Comparison of ENCODE assay signal across 8 cellular contexts in the genomic region with DNA sequence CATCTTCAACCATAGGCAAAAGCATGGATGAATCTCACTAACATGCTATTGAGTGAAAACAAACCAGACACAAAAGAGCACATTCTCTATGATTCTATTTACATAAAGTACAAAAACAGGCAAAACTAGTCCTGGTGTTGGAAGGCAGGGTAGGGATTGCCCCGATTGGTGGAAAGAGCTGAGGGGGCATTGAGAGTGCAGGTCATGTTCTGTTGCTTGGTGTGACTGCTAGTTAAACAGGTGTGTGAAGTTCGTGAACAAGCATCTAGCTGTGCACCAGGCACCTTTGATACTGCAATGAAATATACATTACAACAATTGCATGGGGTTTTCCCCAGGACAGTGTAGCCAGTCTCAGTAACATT. TPM values are rescaled to one million over a fixed set of nuclear protein-coding genes. Genes with fewer than 3 reads are reported as not detected.
DNase-seq lines count a peak whose midpoint lies in the region; ATAC-seq, FAIRE-seq and TF ChIP-seq lines count a peak whose summit lies in the region.

No MANE protein-coding gene starts in this region.

- TF ChIP-seq CTCF in HCT116 (IDR thresholded peaks at IDR 0.05 in 2 of 3, conservative IDR thresholded peaks at IDR 0.05 in 1 of 3; ENCODE audit: borderline replicate concordance in 1 of 3, insufficient read depth in 1 of 3, low read depth in 2 of 3, low read length in 2 of 3): no peak
- no peak for TF ChIP-seq CTCF in K562 (IDR thresholded peaks at IDR 0.05 in 2 of 3, conservative IDR thresholded peaks at IDR 0.05 in 1 of 3; ENCODE audit: insufficient read depth in 2 of 3, low read depth in 1 of 3, low read length in 3 of 3)

- TF ChIP-seq RAD21 in HCT116 (IDR thresholded peaks at IDR 0.05; ENCODE audit: low read depth): no peak
- TF ChIP-seq RAD21 in K562 (CRISPR knock-in tag; conservative IDR thresholded peaks at IDR 0.05 in 1 of 2, IDR thresholded peaks at IDR 0.05 in 1 of 2): no peak

- H3K4me3 ChIP-seq in HCT116 (replicated peaks in 1 of 2; ENCODE audit: low read depth in 1 of 2, low read length in 2 of 2): peak overlapping the region in 1 of 2 experiments; percentile 26; a peak in 1 of 4 replicates
- peak overlapping the region; percentile 55 for H3K4me3 ChIP-seq in K562
- peak overlapping the region; percentile 77 for H3K4me3 ChIP-seq in skeletal muscle satellite cell (ENCODE audit: low read length)

- H3K27me3 ChIP-seq in HCT116 (ENCODE audit: insufficient read depth, low read length) (no peaks in the 10 kb centered on the region), K562 (ENCODE audit: control insufficient read depth in 2 of 2, insufficient read depth in 2 of 2, low read length in 2 of 2) (no peaks in the 10 kb centered on the region), skeletal muscle satellite cell (ENCODE audit: control insufficient read depth, insufficient read depth, low read length) (peaks cover 8% of the 10 kb centered on the region)

- peak; percentile 15 for FAIRE-seq in K562 (lab: Jason Lieb, UNC)

- H3K36me3 ChIP-seq in HCT116 (ENCODE audit: control insufficient read depth in 1 of 2, insufficient read depth in 2 of 2, low read length in 2 of 2): no peaks in the 10 kb centered on the region
- no peaks in the 10 kb centered on the region for H3K36me3 ChIP-seq in K562 (ENCODE audit: control insufficient read depth, insufficient read depth, low read length)
- no peaks in the 10 kb centered on the region for H3K36me3 ChIP-seq in skeletal muscle satellite cell (ENCODE audit: insufficient read depth, low read length)

- DNase-seq in HCT116 (ENCODE audit: low read depth, low spot score) (no peak), K562 (ENCODE audit: extremely low read depth in 1 of 4, low spot score in 3 of 4) (no peak), iPS-NIHi11 (ENCODE audit: low spot score) (peak; percentile 48), NCI-H187 (lab: John Stamatoyannopoulos, UW) (no peak)
- DNase-seq in stimulated activated CD4-positive, alpha-beta T cell treated with anti-CD3 and anti-CD28 coated beads, Interleukin-4, amount 100 ng/mL, for 4 hours: no peak

- CTCF ChIA-PET in HCT116 (lab: Charles Lee) (no interaction called here), K562 (lab: Yijun Ruan, JAX; ENCODE audit: low intra/inter-chr PET ratio) (no interaction called here)

- H3K9me3 ChIP-seq in HCT116 (ENCODE audit: control insufficient read depth in 1 of 2, insufficient read depth in 1 of 2, low read depth in 1 of 2, low read length in 2 of 2) (no peaks in the 10 kb centered on the region), K562 (replicated peaks; ENCODE audit: control insufficient read depth, insufficient read depth, low read depth, low read length) (no peaks in the 10 kb centered on the region), skeletal muscle satellite cell (replicated peaks; ENCODE audit: low read length) (no peaks in the 10 kb centered on the region)

- H3K27ac ChIP-seq in HCT116 (ENCODE audit: low read depth, low read length) (no peak overlapping the region), K562 (ENCODE audit: extremely low read depth, low read depth, low read length) (no peak overlapping the region)

- ATAC-seq in HCT116 (no peak; the same call in 1 of the 2 replicates), K562 (no peak), GM21717 (IDR thresholded peaks at IDR 0.05; ENCODE audit: unreplicated experiment) (no peak), HG02678 (IDR thresholded peaks at IDR 0.05; ENCODE audit: unreplicated experiment) (no peak)

- BruUV-seq in HCT116 (replicated peaks; lab: Mats Ljungman, UMichigan) (no TSS peak), K562 (replicated peaks; lab: Mats Ljungman, UMichigan) (no TSS peak)

- peak overlapping the region; percentile 29 for H3K4me2 ChIP-seq in HCT116 (ENCODE audit: low read length)
- H3K4me2 ChIP-seq in K562 (ENCODE audit: insufficient read depth, low read length): peak overlapping the region; percentile 65
- peak overlapping the region; percentile 98 for H3K4me2 ChIP-seq in skeletal muscle satellite cell (ENCODE audit: low read length)

- no peaks in the 10 kb centered on the region for H3K79me2 ChIP-seq in HCT116 (ENCODE audit: insufficient read depth, low read length)
- H3K79me2 ChIP-seq in K562 (ENCODE audit: control insufficient read depth, insufficient read depth, low read length): no peaks in the 10 kb centered on the region

- no peaks in the 10 kb centered on the region for H3K9me1 ChIP-seq in K562 (ENCODE audit: control insufficient read depth, insufficient read depth, low read length)

- H3K9ac ChIP-seq in HCT116 (ENCODE audit: low read length) (no peak overlapping the region), K562 (ENCODE audit: insufficient read depth in 1 of 2, low read depth in 2 of 2, low read length in 2 of 2) (peak overlapping the region; percentile 61 to 94; a peak in 3 of 4 replicates), skeletal muscle satellite cell (ENCODE audit: low read depth, low read length) (peak overlapping the region; percentile 84)

- 21% methylated on average over 2 of the region's 2 CpGs for WGBS in K562 (ENCODE audit: insufficient coverage, low coverage, missing lambda C conversion rate)

- POLR2A ChIA-PET in HCT116 (lab: Charles Lee): no interaction called here
- POLR2A ChIA-PET in K562 (lab: Yijun Ruan, JAX): interaction anchor here (0.7 to 1.8 kb wide), 9 partner anchors 9 to 335 kb away, joined by 3 to 11 read pairs (median 5); no protein-coding TSS in a partner anchor

- no peak overlapping the region for H2AFZ ChIP-seq in HCT116 (ENCODE audit: low read depth, low read length, poor library complexity, severe bottlenecking)
- H2AFZ ChIP-seq in K562 (ENCODE audit: low read depth, low read length): peak overlapping the region; percentile 92

- H3K9me2 ChIP-seq in HCT116 (ENCODE audit: insufficient read depth): no peaks in the 10 kb centered on the region

- in situ Hi-C loops in K562 (cut with MboI): no loop called here

- TF ChIP-seq EP300 in K562 (IDR thresholded peaks at IDR 0.05; ENCODE audit: low read length): no peak

- RAD21 ChIA-PET in HCT116 (lab: Charles Lee; ENCODE audit: low non-redundant PET in 1 of 2, low total read pairs in 2 of 2, uncharacterized antibody in 2 of 2, unreplicated experiment in 2 of 2): no interaction called here

- H4K20me1 ChIP-seq in HCT116 (ENCODE audit: insufficient read depth) (no peaks in the 10 kb centered on the region), K562 (replicated peaks; ENCODE audit: control insufficient read depth, insufficient read depth, low read length) (no peaks in the 10 kb centered on the region)

- TF ChIP-seq POLR2A in HCT116 (IDR thresholded peaks at IDR 0.05; ENCODE audit: borderline replicate concordance, extremely low read depth, insufficient read depth, insufficient read length) (no peak), K562 (conservative IDR thresholded peaks at IDR 0.05) (no peak)

- H3K4me1 ChIP-seq in HCT116 (ENCODE audit: control insufficient read depth in 1 of 2, insufficient read depth in 2 of 2, low read length in 2 of 2) (peaks cover 0 to 15% of the 10 kb centered on the region in 2 experiments; a peak in 2 of 4 replicates), K562 (replicated peaks in 1 of 2; ENCODE audit: control insufficient read depth in 2 of 2, insufficient read depth in 2 of 2, low read length in 2 of 2) (peaks cover 26 to 28% of the 10 kb centered on the region in 2 experiments), skeletal muscle satellite cell (ENCODE audit: control insufficient read depth, insufficient read depth, low read length) (peaks cover 16% of the 10 kb centered on the region)

- intact Hi-C loops in HCT116 (cut with micrococcal nuclease) (no loop called here), K562 (cut with micrococcal nuclease) (loop anchor here (2.0 to 10.0 kb wide), 2 partner anchors 24 to 124 kb away; no protein-coding TSS in a partner anchor)

TF ChIP-seq in HCT116, 20 proteins besides CTCF, POLR2A, EP300 and RAD21:
- TF ChIP-seq, protein P1, sequence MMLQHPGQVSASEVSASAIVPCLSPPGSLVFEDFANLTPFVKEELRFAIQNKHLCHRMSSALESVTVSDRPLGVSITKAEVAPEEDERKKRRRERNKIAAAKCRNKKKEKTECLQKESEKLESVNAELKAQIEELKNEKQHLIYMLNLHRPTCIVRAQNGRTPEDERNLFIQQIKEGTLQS (IDR thresholded peaks at IDR 0.05): no peak
- no peak for TF ChIP-seq EZH2 (IDR thresholded peaks at IDR 0.05)
- TF ChIP-seq ELF1 (IDR thresholded peaks at IDR 0.05; ENCODE audit: borderline replicate concordance, low read depth): no peak
- TF ChIP-seq POLR2AphosphoS5 (IDR thresholded peaks at IDR 0.05; ENCODE audit: low read depth, low read length): no peak

RNA-seq across cellular contexts. Expression of a gene that starts 26.3 kb away (rescaled TPM):
- total RNA-seq in HCT116 (2021; ENCODE audit: unreplicated experiment) (2.5 TPM), K562 (2014; rRNA removed) (5.6 and 6.0 TPM in 2 replicates), K562 (2014; rRNA removed; fragmentation: Illumina TruSeq; extraction: Trizol) (6.9 and 8.3 TPM in 2 replicates), K562 (2015; rRNA removed; fragmentation: Illumina TruSeq; extraction: Trizol) (7.0 and 7.2 TPM in 2 replicates), K562 (2021) (9.7 and 10.5 TPM in 2 replicates)
- polyA plus RNA-seq in HCT116 (2012): 0.75 and 1.5 TPM in 2 replicates
- 30.5 and 37.3 TPM in 2 replicates for total RNA-seq in K562 (2011; cell fraction: chromatin; rRNA removed; ENCODE audit: low replicate concordance)
- total RNA-seq in K562 (2011; cell fraction: nucleolus; rRNA removed): 8.4 and 9.8 TPM in 2 replicates
- 15.2 and 25.6 TPM in 2 replicates for total RNA-seq in K562 (2011; cell fraction: nucleoplasm; rRNA removed)
- polyA plus RNA-seq in K562 (2011; rRNA removed) (11.0 and 14.9 TPM in 2 replicates), K562 (2014; fragmentation: Illumina TruSeq; extraction: Trizol) (7.1 and 9.0 TPM in 2 replicates), K562 (2014; fragmentation: Nextera tagmentation; extraction: Ambion mirVana) (1 to 10 TPM; 1.7 to 3.0 TPM), K562 (2014; rRNA removed) (4.1 and 4.7 TPM in 2 replicates)
- 5.1 and 6.0 TPM in 2 replicates for polyA plus RNA-seq in K562 (2011; cell fraction: cytosol; rRNA removed)
- polyA plus RNA-seq in K562 (2011; cell fraction: nucleus; rRNA removed): 14.3 and 15.5 TPM in 2 replicates
- 5.7 and 5.9 TPM in 2 replicates for polyA plus RNA-seq in K562 (2012)
- 34.3 and 35.4 TPM in 2 replicates for polyA minus RNA-seq in K562 (2011; rRNA and poly(A)+ RNA removed)
- polyA minus RNA-seq in K562 (2011; cell fraction: cytosol; rRNA and poly(A)+ RNA removed): 6.6 and 11.8 TPM in 2 replicates
- 27.3 and 34.0 TPM in 2 replicates for polyA minus RNA-seq in K562 (2011; cell fraction: nucleus; rRNA and poly(A)+ RNA removed)
- 1.1 and 3.0 TPM in 2 replicates for total RNA-seq in skeletal muscle satellite cell (2012; rRNA removed)

Comparison
In these comparisons a context has a peak if more than half of its experiments do, and no peak if none do; other contexts are left out.
1. H3K4me2 ChIP-seq: peak in every context shown above with its lines; median percentile 98 in skeletal muscle satellite cell; 65 in K562; 29 in HCT116.